8 cellular contexts compared by ENCODE assay signal in the genomic region with DNA sequence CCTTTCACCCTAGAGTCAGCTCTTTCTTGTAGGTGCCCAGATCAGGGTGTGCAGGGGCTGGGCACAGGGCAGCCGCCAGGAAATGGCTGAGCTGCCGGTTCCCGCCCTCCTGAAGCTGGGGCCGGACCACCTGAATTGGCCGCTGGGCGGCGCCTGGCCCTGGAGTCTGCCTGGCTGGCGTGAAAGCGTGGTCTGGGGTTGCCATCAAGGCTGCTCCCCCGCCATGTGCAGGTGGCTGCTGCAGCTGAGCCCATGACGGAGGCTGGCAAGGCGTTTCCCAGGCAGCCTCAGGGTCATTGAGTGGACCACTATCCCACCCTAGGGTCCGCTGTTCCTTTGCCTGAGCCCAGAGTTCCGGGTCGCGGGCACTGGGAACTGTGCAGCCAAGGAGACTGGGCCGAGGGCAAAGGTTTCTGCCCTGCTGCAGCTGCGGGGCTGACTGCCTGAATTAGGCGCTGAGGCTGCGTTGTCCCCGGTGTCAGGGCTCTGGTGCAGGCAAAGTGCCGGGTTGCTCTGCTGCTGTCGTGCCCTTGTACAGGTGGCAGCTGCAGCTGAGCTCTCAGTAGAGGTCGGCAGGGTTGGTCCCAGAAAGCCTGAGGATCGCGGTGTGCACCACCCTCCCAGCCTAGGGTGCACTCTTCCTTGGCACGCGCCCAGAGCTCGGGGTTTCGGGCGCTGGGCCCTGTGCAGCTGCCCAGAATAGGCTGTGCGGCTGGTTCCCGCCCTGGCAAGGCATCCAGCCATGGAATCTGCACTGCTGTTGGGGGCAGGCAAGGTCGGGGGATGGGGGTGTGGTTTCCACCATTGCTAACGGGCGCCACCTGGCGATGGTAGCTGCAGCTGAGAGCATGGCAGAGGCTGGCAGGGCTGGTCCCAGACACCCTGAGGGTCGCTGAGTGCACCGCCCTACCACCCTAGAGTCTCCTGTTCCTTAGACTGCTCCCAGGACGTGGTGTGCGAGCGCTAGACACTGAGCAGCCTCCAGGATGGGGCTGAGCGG.
DNase-seq lines count a peak whose midpoint lies in the region; ATAC-seq and TF ChIP-seq lines count a peak whose summit lies in the region.
"Not testable (repeated sequence)": the region's sequence is repeated elsewhere in the genome, so short reads cannot be mapped to it uniquely, and the experiment has no call there.

No MANE protein-coding gene starts in this region.

- intact Hi-C loops in OCI-LY7 (cut with micrococcal nuclease; ENCODE audit: unreplicated experiment); activated CD8-positive, alpha-beta T cell treated with anti-CD3 and anti-CD28 coated beads for 36 hours (cut with micrococcal nuclease); heart left ventricle (cut with DNase I); mucosa of descending colon (cut with DNase I, micrococcal nuclease); upper lobe of right lung (cut with DNase I): not testable (repeated sequence)

- H3F3A ChIP-seq in MM.1S (ENCODE audit: insufficient read depth, low read length): not testable (repeated sequence)

- H3K9me3 Mint-ChIP-seq in activated CD8-positive, alpha-beta T cell treated with anti-CD3 and anti-CD28 coated beads for 36 hours: not testable (repeated sequence)

- H3K36me3 Mint-ChIP-seq in activated CD8-positive, alpha-beta T cell treated with anti-CD3 and anti-CD28 coated beads for 36 hours (ENCODE audit: low read depth): not testable (repeated sequence)

- H3K4me1 Mint-ChIP-seq in activated CD8-positive, alpha-beta T cell treated with anti-CD3 and anti-CD28 coated beads for 36 hours (ENCODE audit: low read depth): not testable (repeated sequence)

- H3K9ac ChIP-seq in MM.1S (ENCODE audit: low read length): not testable (repeated sequence)

- peak; percentile 6; the same call in 1 of the 2 replicates for TF ChIP-seq CTCF in MM.1S (IDR thresholded peaks at IDR 0.05; ENCODE audit: low read length)
- TF ChIP-seq CTCF in OCI-LY7 (conservative IDR thresholded peaks at IDR 0.05; ENCODE audit: low read length); activated CD8-positive, alpha-beta T cell treated with anti-CD3 and anti-CD28 coated beads for 36 hours (IDR thresholded peaks at IDR 0.05); heart left ventricle (IDR thresholded peaks at IDR 0.05); mucosa of descending colon (IDR thresholded peaks at IDR 0.05); upper lobe of right lung (IDR thresholded peaks at IDR 0.05): not testable (repeated sequence)

- POLR2A ChIA-PET in OCI-LY7 (lab: Charles Lee); activated CD8-positive, alpha-beta T cell treated with anti-CD3 and anti-CD28 coated beads for 36 hours (lab: Charles Lee): not testable (repeated sequence)

- H3K4me3 ChIP-seq in MM.1S (ENCODE audit: low read length); OCI-LY7 (ENCODE audit: low read depth, low read length, poor library complexity, severe bottlenecking); heart left ventricle; mucosa of descending colon; upper lobe of right lung: not testable (repeated sequence)

- H3K27me3 ChIP-seq in MM.1S (replicated peaks; ENCODE audit: insufficient read depth, low read length); heart left ventricle; upper lobe of right lung: not testable (repeated sequence)

- CTCF ChIA-PET in OCI-LY7 (lab: Charles Lee; ENCODE audit: unreplicated experiment); activated CD8-positive, alpha-beta T cell treated with anti-CD3 and anti-CD28 coated beads for 36 hours (lab: Charles Lee): not testable (repeated sequence)

- not testable (repeated sequence) for H3K4me1 ChIP-seq in MM.1S (ENCODE audit: low read length); OCI-LY7 (ENCODE audit: insufficient read depth, low read length, poor library complexity, severe bottlenecking); heart left ventricle; mucosa of descending colon (ENCODE audit: low read depth); upper lobe of right lung

- not testable (repeated sequence) for H3K9me3 ChIP-seq in MM.1S (replicated peaks; ENCODE audit: insufficient read depth, low read length); OCI-LY7 (ENCODE audit: low read length); heart left ventricle; mucosa of descending colon; upper lobe of right lung

- DNase-seq in Daoy (ENCODE audit: low read depth): peak; percentile 45
- DNase-seq in MM.1S: peak; percentile 64
- DNase-seq in NCI-H2171 treated with DMSO at 0.1 percent for 48 hours (lab: John Stamatoyannopoulos, UW): peak; percentile 88
- DNase-seq in OCI-LY7 (ENCODE audit: low spot score): peak; percentile 66
- DNase-seq in activated CD8-positive, alpha-beta T cell treated with anti-CD3 and anti-CD28 coated beads for 36 hours: not testable (repeated sequence)
- DNase-seq in heart left ventricle: peak in 2 of 5 donors; percentile 15 to 64
- DNase-seq in mucosa of descending colon: peak in 1 of 3 donors; percentile 56
- peak; percentile 64 for DNase-seq in upper lobe of right lung

- not testable (repeated sequence) for H3K27me3 Mint-ChIP-seq in activated CD8-positive, alpha-beta T cell treated with anti-CD3 and anti-CD28 coated beads for 36 hours

- not testable (repeated sequence) for H2AFZ ChIP-seq in MM.1S (ENCODE audit: low read length); OCI-LY7 (ENCODE audit: low read length)

- not testable (repeated sequence) for H3K79me2 ChIP-seq in MM.1S (ENCODE audit: low read length); OCI-LY7 (ENCODE audit: insufficient read depth, low read depth, low read length)

- not testable (repeated sequence) for TF ChIP-seq POLR2A in heart left ventricle (IDR thresholded peaks at IDR 0.05)

- not testable (repeated sequence) for H3K27ac ChIP-seq in MM.1S (ENCODE audit: low read length); OCI-LY7 (ENCODE audit: low read depth, low read length, poor library complexity, severe bottlenecking); heart left ventricle; upper lobe of right lung

- H4K20me1 ChIP-seq in MM.1S (ENCODE audit: insufficient read depth, low read length); OCI-LY7 (ENCODE audit: insufficient read depth, low read length): not testable (repeated sequence)

- not testable (repeated sequence) for BruUV-seq in OCI-LY7 (replicated peaks; lab: Mats Ljungman, UMichigan)

- not testable (repeated sequence) for H3K27ac Mint-ChIP-seq in activated CD8-positive, alpha-beta T cell treated with anti-CD3 and anti-CD28 coated beads for 36 hours

- H3K9me2 ChIP-seq in MM.1S (replicated peaks; ENCODE audit: insufficient read depth, low read length); OCI-LY7 (ENCODE audit: insufficient read depth, low read length): not testable (repeated sequence)

- peak; percentile 56 for ATAC-seq in activated CD8-positive, alpha-beta T cell treated with anti-CD3 and anti-CD28 coated beads for 36 hours
- ATAC-seq in heart left ventricle: peak; percentile 26 to 85 (median 62)
- ATAC-seq in mucosa of descending colon: peak; percentile 60
- ATAC-seq in upper lobe of right lung: peak; percentile 89

- not testable (repeated sequence) for H3K4me3 Mint-ChIP-seq in activated CD8-positive, alpha-beta T cell treated with anti-CD3 and anti-CD28 coated beads for 36 hours

- H3K36me3 ChIP-seq in MM.1S (replicated peaks; ENCODE audit: insufficient read depth, low read length); OCI-LY7 (ENCODE audit: insufficient read depth, low read length); heart left ventricle; mucosa of descending colon (ENCODE audit: low read depth); upper lobe of right lung: not testable (repeated sequence)

- 64 to 68% (median 67%) methylated on average over 9 to 17 of the region's 43 CpGs; no CpG with 5 or more reads in 1 of the 4 donors for WGBS in heart left ventricle, 4 donors

- peak overlapping the region; percentile 47; the same call in 1 of the 2 replicates for H3K4me2 ChIP-seq in MM.1S (ENCODE audit: low read depth, low read length)
- peak overlapping the region; percentile 44; the same call in 1 of the 2 replicates for H3K4me2 ChIP-seq in OCI-LY7 (ENCODE audit: low read length)
